In genomic region chr22:20866716-20867115, GRCh38 we compare ENCODE assay signal across 8 cellular contexts. TPM values are rescaled to one million over a fixed set of nuclear protein-coding genes. Genes with fewer than 3 reads are reported as not detected.
DNase-seq lines count a peak whose midpoint lies in the region; TF ChIP-seq lines count a peak whose summit lies in the region.
"Had no signal": no experiment of that assay in that cellular context is flagged by ENCODE, and none has a peak within 500 bp of the region (broad histone marks: within the 10 kb centered on the region; RNA-seq: fewer than 3 reads in every experiment).

No MANE protein-coding gene starts in this region.

- WGBS in mesodermal cell (ENCODE audit: insufficient coverage in 2 of 2), 2 experiments, result 92 to 100% methylated on average over 1 to 2 of the region's 4 CpGs

- no peak for TF ChIP-seq CTCF in 22Rv1 (IDR thresholded peaks at IDR 0.05)

- no peaks in the 10 kb centered on the region for H3K9me3 ChIP-seq in mesodermal cell (ENCODE audit: control insufficient read depth, low read length)

- H3K4me3 ChIP-seq in mesodermal cell (ENCODE audit: extremely low read depth, insufficient read depth, low read length, poor library complexity, severe bottlenecking), result no peak overlapping the region

- H3K4me1 ChIP-seq in mesodermal cell (ENCODE audit: control insufficient read depth, insufficient read depth, low read length, poor library complexity, severe bottlenecking), result peaks cover 29% of the 10 kb centered on the region

- DNase-seq in foreskin melanocyte (no peak), activated gamma-delta T cell (lab: John Stamatoyannopoulos, UW) (no peak), SHP77 (lab: John Stamatoyannopoulos, UW) (no peak)
- DNase-seq: activated effector memory CD4-positive, alpha-beta T cell treated with anti-CD3 and anti-CD28 coated beads, Interleukin-2, amount 50 U/mL, for 16 hours; NCI-H1436 treated with DMSO at 0.1 percent for 48 hours had no signal

- H3K27ac ChIP-seq in 22Rv1 (peak overlapping the region; percentile 56), angular gyrus (ENCODE audit: low read depth, low read length) (peak overlapping the region; percentile 95), mesodermal cell (ENCODE audit: low read depth, low read length, severe bottlenecking) (peak overlapping the region; percentile 86)

- H3K36me3 ChIP-seq in mesodermal cell (ENCODE audit: control insufficient read depth, insufficient read depth, low read length), result peaks cover 36% of the 10 kb centered on the region

RNA-seq across cellular contexts. Expression of gene SNAP29, which starts 7.9 kb away (rescaled TPM):
- 26.8 TPM for polyA plus RNA-seq in mesodermal cell (2013, experiment 1 of 2)
- polyA plus RNA-seq in mesodermal cell (2013, experiment 2 of 2), result 26.4 TPM

RNA-seq across cellular contexts. Expression of gene PI4KA, which starts 8.1 kb away (rescaled TPM):
- polyA plus RNA-seq in mesodermal cell (2013, experiment 1 of 2), result 36.7 TPM
- polyA plus RNA-seq in mesodermal cell (2013, experiment 2 of 2), result 36.6 TPM

RNA-seq across cellular contexts. Expression of gene CRKL, which starts 50.5 kb away (rescaled TPM):
- polyA plus RNA-seq in mesodermal cell (2013, experiment 1 of 2), result 36.1 TPM
- polyA plus RNA-seq in mesodermal cell (2013, experiment 2 of 2), result 32.3 TPM
